ENCODE assay signal across 14 cellular contexts in the genomic region with DNA sequence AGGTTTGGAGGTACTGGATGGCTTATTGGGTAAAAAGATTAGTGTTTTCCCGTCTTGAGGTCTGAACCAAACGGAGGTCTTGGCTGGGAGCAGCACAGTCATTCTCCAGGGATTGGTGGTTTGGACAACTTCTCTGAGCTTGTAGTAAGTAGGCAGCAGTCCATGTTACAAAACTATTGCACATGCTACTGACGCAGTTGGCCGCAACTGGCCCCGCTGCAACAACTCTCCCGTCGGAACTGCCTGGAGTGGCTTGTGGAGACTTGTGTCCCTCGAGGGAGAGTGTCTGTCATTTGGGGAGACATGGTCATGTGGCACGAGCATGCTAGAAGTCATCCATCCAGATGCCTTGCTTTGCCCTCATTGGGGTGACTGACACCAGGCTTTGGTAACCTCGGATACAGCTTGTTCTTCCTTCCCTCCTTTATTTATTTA.
DNase-seq lines count a peak whose midpoint lies in the region; ATAC-seq and TF ChIP-seq lines count a peak whose summit lies in the region.
"Had no signal": no experiment of that assay in that cellular context is flagged by ENCODE, and none has a peak within 500 bp of the region (broad histone marks: within the 10 kb centered on the region; RNA-seq: fewer than 3 reads in every experiment).

No MANE protein-coding gene starts in this region.

- peaks cover 82% of the 10 kb centered on the region for H3K4me1 Mint-ChIP-seq in type B pancreatic cell (ENCODE audit: unreplicated experiment)

- peak overlapping the region; percentile 45 for H3K27ac Mint-ChIP-seq in type B pancreatic cell
- H3K27ac Mint-ChIP-seq: activated CD4-positive, alpha-beta memory T cell treated with anti-CD3 and anti-CD28 coated beads, Interleukin-2, amount 10 ng/mL, durations not matched to agents 7 days and 5 days had no signal

- H3K36me3 Mint-ChIP-seq in type B pancreatic cell = no peaks in the 10 kb centered on the region

- no peak for ATAC-seq in GM18502 (IDR thresholded peaks at IDR 0.05; ENCODE audit: poor library complexity, unreplicated experiment)

- H3K9me3 Mint-ChIP-seq in type B pancreatic cell = no peaks in the 10 kb centered on the region
- H3K9me3 Mint-ChIP-seq: activated CD4-positive, alpha-beta memory T cell treated with anti-CD3 and anti-CD28 coated beads, Interleukin-2, amount 10 ng/mL, durations not matched to agents 7 days and 5 days had no signal

- peak overlapping the region; percentile 56; the same call in 1 of the 2 replicates for H3K27ac ChIP-seq in VCaP

- no peak overlapping the region for H3K4me3 ChIP-seq in fibroblast of pulmonary artery (replicated peaks; ENCODE audit: low read depth, low read length)
- H3K4me3 ChIP-seq: dorsolateral prefrontal cortex had no signal

- in situ Hi-C loops in KBM-7 (cut with MboI; ENCODE audit: low pct_unique_long_range_greater_than_20kb, low sequenced_read_pairs) = no loop called here

- DNase-seq in fibroblast of pulmonary artery (ENCODE audit: low read depth) (peak; percentile 96), myocyte (ENCODE audit: low read depth) (peak; percentile 36), type B pancreatic cell (ENCODE audit: extremely low spot score, unreplicated experiment) (no peak), midbrain (lab: John Stamatoyannopoulos, UW) (no peak), KBM-7 (no peak), NOMO-1 (lab: John Stamatoyannopoulos, UW; ENCODE audit: unreplicated experiment in 2 of 2) (no peak)
- DNase-seq: activated CD4-positive, alpha-beta memory T cell treated with anti-CD3 and anti-CD28 coated beads, Interleukin-2, amount 10 ng/mL, durations not matched to agents 7 days and 5 days; activated naive CD4-positive, alpha-beta T cell treated with Interleukin-2 at 50 U/mL for 16 hours; dorsolateral prefrontal cortex; IMR-90; NCI-H2029; T-helper 2 cell had no signal

- TF ChIP-seq CTCF in VCaP (conservative IDR thresholded peaks at IDR 0.05) = no peak
- no peak for TF ChIP-seq CTCF in fibroblast of pulmonary artery (IDR thresholded peaks at IDR 0.05; ENCODE audit: low read length, missing control alignments)
- TF ChIP-seq CTCF in type B pancreatic cell (conservative IDR thresholded peaks at IDR 0.05) = no peak

- H3K27me3 Mint-ChIP-seq in type B pancreatic cell = peaks cover 3% of the 10 kb centered on the region
- H3K27me3 Mint-ChIP-seq: activated CD4-positive, alpha-beta memory T cell treated with anti-CD3 and anti-CD28 coated beads, Interleukin-2, amount 10 ng/mL, durations not matched to agents 7 days and 5 days had no signal

- no peak overlapping the region for H3K4me3 Mint-ChIP-seq in type B pancreatic cell
- H3K4me3 Mint-ChIP-seq: activated CD4-positive, alpha-beta memory T cell treated with anti-CD3 and anti-CD28 coated beads, Interleukin-2, amount 10 ng/mL, durations not matched to agents 7 days and 5 days had no signal

Comparison
In these comparisons a context has a peak if more than half of its experiments do, and no peak if none do; other contexts are left out.
1. DNase-seq: peak in fibroblast of pulmonary artery (single experiment) and myocyte (single experiment); none in type B pancreatic cell (single experiment), midbrain (single experiment), KBM-7 (single experiment) and NOMO-1 (0 of 2).